ENCODE assay signal across 8 cellular contexts in the genomic region with DNA sequence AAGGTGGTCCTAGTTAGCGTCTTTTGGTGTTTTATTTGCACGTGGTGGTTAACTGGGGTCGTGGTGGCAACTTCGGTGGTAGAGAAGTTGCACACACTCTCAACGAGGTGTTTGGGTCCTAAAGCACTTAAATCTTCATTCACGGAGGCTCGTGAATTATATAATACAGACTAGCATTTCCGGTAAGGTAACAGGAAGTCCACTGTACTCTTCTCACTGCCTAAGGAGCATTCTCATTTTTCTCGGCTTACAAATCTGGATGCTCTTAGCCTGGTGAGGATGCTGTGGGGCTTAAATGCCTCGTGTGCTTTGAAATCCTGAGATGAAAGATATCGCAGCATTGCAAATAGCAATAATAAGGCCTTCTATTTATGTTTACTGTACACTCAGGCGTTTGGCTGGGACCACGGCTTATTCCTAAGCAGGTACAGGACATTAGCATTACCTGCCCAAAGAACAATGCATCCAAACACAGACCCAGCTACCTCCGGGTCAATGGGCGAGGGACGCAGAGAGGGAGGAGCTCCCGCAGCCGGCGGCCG.
A peak's percentile ranks its signal among the peaks of the same experiment; 100 is the strongest.
DNase-seq lines count a peak whose midpoint lies in the region; ATAC-seq and TF ChIP-seq lines count a peak whose summit lies in the region.

No MANE protein-coding gene starts in this region.

- peak; percentile 12 for ATAC-seq in HG03439 (IDR thresholded peaks at IDR 0.05; ENCODE audit: unreplicated experiment)

- peak overlapping the region; percentile 74 for H3K9ac ChIP-seq in muscle layer of colon (ENCODE audit: low read length)

- TF ChIP-seq POLR2A in Raji (IDR thresholded peaks at IDR 0.05; ENCODE audit: insufficient read depth, low read depth, low read length) = 0 out of 2 replicates have a peak, but pooled peaks have one; percentile 25

- peak overlapping the region; percentile 88 for H3K27ac ChIP-seq in effector memory CD4-positive, alpha-beta T cell (ENCODE audit: insufficient read depth, low read length, poor library complexity, severe bottlenecking)
- H3K27ac ChIP-seq in muscle layer of colon (ENCODE audit: low read depth, low read length) = peak overlapping the region; percentile 97

- H3K27me3 ChIP-seq in effector memory CD4-positive, alpha-beta T cell (replicated peaks; ENCODE audit: control insufficient read depth, insufficient read depth, low read length, poor library complexity, severe bottlenecking) = no peaks in the 10 kb centered on the region
- no peaks in the 10 kb centered on the region for H3K27me3 ChIP-seq in muscle layer of colon (ENCODE audit: control insufficient read depth in 1 of 2, insufficient read depth in 2 of 2, low read length in 2 of 2)

- H3K9me3 ChIP-seq in effector memory CD4-positive, alpha-beta T cell (ENCODE audit: control insufficient read depth, low read length) = no peaks in the 10 kb centered on the region
- H3K9me3 ChIP-seq in muscle layer of colon (ENCODE audit: low read length) = no peaks in the 10 kb centered on the region

- peak overlapping the region; percentile 81 for H3K4me3 ChIP-seq in effector memory CD4-positive, alpha-beta T cell (ENCODE audit: insufficient read depth, low read depth, low read length, poor library complexity, severe bottlenecking)
- peak overlapping the region; percentile 76 to 90 for H3K4me3 ChIP-seq in muscle layer of colon (ENCODE audit: low read depth in 1 of 2, low read length in 2 of 2)

- DNase-seq in NCI-H146 treated with DMSO at 0.1 percent for 48 hours (lab: John Stamatoyannopoulos, UW; ENCODE audit: unreplicated experiment) = peak; percentile 20
- DNase-seq in NCI-H146 (lab: John Stamatoyannopoulos, UW) = no peak
- peak in 1 of 3 donors; percentile 34 for DNase-seq in effector memory CD4-positive, alpha-beta T cell
- DNase-seq in cerebellar nuclear complex (lab: John Stamatoyannopoulos, UW) = no peak
- no peak for DNase-seq in DMS153 treated with DMSO at 0.1 percent for 48 hours (lab: John Stamatoyannopoulos, UW; ENCODE audit: unreplicated experiment)

- H3K4me1 ChIP-seq in effector memory CD4-positive, alpha-beta T cell (ENCODE audit: control insufficient read depth, insufficient read depth, low read length, poor library complexity, severe bottlenecking) = peaks cover 19% of the 10 kb centered on the region
- H3K4me1 ChIP-seq in muscle layer of colon (ENCODE audit: insufficient read depth, low read length) = peaks cover 23% of the 10 kb centered on the region

- H3K36me3 ChIP-seq in effector memory CD4-positive, alpha-beta T cell (ENCODE audit: control insufficient read depth, insufficient read depth, low read length) = peaks cover 16% of the 10 kb centered on the region
- peaks cover 25% of the 10 kb centered on the region for H3K36me3 ChIP-seq in muscle layer of colon (ENCODE audit: insufficient read depth, low read length)
